In genomic region chr6:73028893-73029450, GRCh38 we compare ENCODE assay signal across 2 cellular contexts.
TF ChIP-seq lines count a peak whose summit lies in the region.

No MANE protein-coding gene starts in this region.

TF ChIP-seq in SK-N-SH treated with all-trans-retinoic acid at 6 μM for 48 hours, 23 proteins besides CTCF, POLR2A, EP300 and RAD21 (continued from another document):
- no peak for TF ChIP-seq ZC3H10 (CRISPR knock-in tag; IDR thresholded peaks at IDR 0.05)
- no peak for TF ChIP-seq GLIS3 (CRISPR knock-in tag; IDR thresholded peaks at IDR 0.05)
- TF ChIP-seq ZNF70 (CRISPR knock-in tag; IDR thresholded peaks at IDR 0.05) = no peak
- no peak for TF ChIP-seq CREB5 (CRISPR knock-in tag; IDR thresholded peaks at IDR 0.05; ENCODE audit: low read depth)
- TF ChIP-seq OSR1 (CRISPR knock-in tag; IDR thresholded peaks at IDR 0.05) = no peak

TF ChIP-seq in SK-N-SH, 30 proteins besides CTCF, POLR2A, EP300 and RAD21 (continued from another document):
- TF ChIP-seq MAX (IDR thresholded peaks at IDR 0.05; ENCODE audit: low read depth) = no peak
- TF ChIP-seq POLR2AphosphoS5 (IDR thresholded peaks at IDR 0.05; ENCODE audit: low read depth, low read length) = no peak
- TF ChIP-seq RXRA (IDR thresholded peaks at IDR 0.05; ENCODE audit: borderline replicate concordance, low read depth) = no peak
- TF ChIP-seq MXI1 (IDR thresholded peaks at IDR 0.05; ENCODE audit: low read depth, low read length) = no peak
